In genomic region chr2:150046211-150046610, GRCh38 we compare ENCODE assay signal across 16 cellular contexts.
A peak's percentile ranks its signal among the peaks of the same experiment; 100 is the strongest.
DNase-seq lines count a peak whose midpoint lies in the region; ATAC-seq and TF ChIP-seq lines count a peak whose summit lies in the region.
"Had no signal": no experiment of that assay in that cellular context is flagged by ENCODE, and none has a peak within 500 bp of the region (broad histone marks: within the 10 kb centered on the region; RNA-seq: fewer than 3 reads in every experiment).

No MANE protein-coding gene starts in this region.

- H3K27ac ChIP-seq in RWPE2 (ENCODE audit: poor library complexity, severe bottlenecking): no peak overlapping the region
- peak overlapping the region; percentile 0 for H3K27ac ChIP-seq in trophoblast cell (ENCODE audit: low read depth, low read length)
- H3K27ac ChIP-seq: BLaER1, PC-9, upper lobe of left lung had no signal

- no peak overlapping the region for H4K91ac ChIP-seq in trophoblast cell (ENCODE audit: low read depth, low read length)

- no peak overlapping the region for H3K14ac ChIP-seq in trophoblast cell (ENCODE audit: low read length)

- ATAC-seq in RWPE2 (ENCODE audit: low read depth): peak; percentile 25; the same call in 1 of the 3 replicates
- ATAC-seq: mucosa of descending colon had no signal

- H3K27me3 ChIP-seq in RWPE2 (ENCODE audit: insufficient read depth, poor library complexity, severe bottlenecking) (no peaks in the 10 kb centered on the region), trophoblast cell (ENCODE audit: insufficient read depth, low read length) (no peaks in the 10 kb centered on the region)
- H3K27me3 ChIP-seq: BLaER1, upper lobe of left lung had no signal

- no peak overlapping the region for H3K23ac ChIP-seq in trophoblast cell (ENCODE audit: low read length)

- H3K79me1 ChIP-seq in trophoblast cell (ENCODE audit: low read length): no peaks in the 10 kb centered on the region

- H4K12ac ChIP-seq in trophoblast cell (ENCODE audit: low read depth, low read length): no peak overlapping the region

- H2BK12ac ChIP-seq in trophoblast cell (ENCODE audit: low read length): no peak overlapping the region

- H3K4me3 ChIP-seq in RWPE2 (ENCODE audit: severe bottlenecking) (no peak overlapping the region), trophoblast cell (ENCODE audit: low read depth, low read length) (no peak overlapping the region)
- H3K4me3 ChIP-seq: BLaER1, mucosa of descending colon, PC-9, upper lobe of left lung had no signal

- H4K8ac ChIP-seq in trophoblast cell (ENCODE audit: low read depth, low read length): no peak overlapping the region

- peaks cover 15% of the 10 kb centered on the region for H3K4me1 ChIP-seq in RWPE2 (ENCODE audit: insufficient read depth, poor library complexity, severe bottlenecking)
- peaks cover 3 to 4% of the 10 kb centered on the region in 2 experiments for H3K4me1 ChIP-seq in trophoblast cell (ENCODE audit: control insufficient read depth in 1 of 2, insufficient read depth in 2 of 2, low read length in 2 of 2)
- H3K4me1 ChIP-seq: BLaER1 had no signal

- no peak overlapping the region for H2BK5ac ChIP-seq in trophoblast cell (ENCODE audit: low read depth, low read length, poor library complexity)

- no peak overlapping the region for H3K4me2 ChIP-seq in trophoblast cell (ENCODE audit: low read length)
- H3K4me2 ChIP-seq: BLaER1, PC-9 had no signal

- no peak overlapping the region for H2AK5ac ChIP-seq in trophoblast cell (ENCODE audit: low read length)

- no peak overlapping the region for H3K18ac ChIP-seq in trophoblast cell (ENCODE audit: low read length)

- no CpG with 5 or more reads among the region's 5 CpGs for WGBS in trophoblast cell (ENCODE audit: extremely low coverage, insufficient coverage, insufficient read length)

- no peaks in the 10 kb centered on the region for H3K36me3 ChIP-seq in RWPE2 (ENCODE audit: low read depth)
- H3K36me3 ChIP-seq in trophoblast cell (ENCODE audit: control insufficient read depth in 1 of 2, insufficient read depth in 2 of 2, low read length in 2 of 2): no peaks in the 10 kb centered on the region
- H3K36me3 ChIP-seq: BLaER1, upper lobe of left lung had no signal

- H2AFZ ChIP-seq in trophoblast cell (ENCODE audit: insufficient read depth, low read length, poor library complexity): no peak overlapping the region
- H2AFZ ChIP-seq: PC-9 had no signal

- no peak overlapping the region for H3K4ac ChIP-seq in trophoblast cell (ENCODE audit: low read depth, low read length)

- peak; percentile 54 for DNase-seq in AG20443 (ENCODE audit: low spot score)
- no peak for DNase-seq in RWPE2 (ENCODE audit: low spot score)
- peak; percentile 38 for DNase-seq in fibroblast of gingiva (ENCODE audit: low read depth)
- peak in 1 of 2 donors; percentile 19 for DNase-seq in trophoblast cell
- DNase-seq in NCI-H2107 (lab: John Stamatoyannopoulos, UW): no peak
- DNase-seq in DMS114 treated with DMSO at 0.1 percent for 48 hours (lab: John Stamatoyannopoulos, UW; ENCODE audit: unreplicated experiment): no peak
- no peak for DNase-seq in RKO (ENCODE audit: low spot score)
- DNase-seq in NCI-H2227 (lab: John Stamatoyannopoulos, UW; ENCODE audit: unreplicated experiment): no peak
- DNase-seq: activated CD4-positive, alpha-beta T cell treated with anti-CD3 and anti-CD28 coated beads, Interleukin-2, amount 10 ng/mL, durations not matched to agents 24 days and 14 days; erythroblast; mucosa of descending colon; NCI-H1436; posterior cingulate gyrus; upper lobe of left lung had no signal

- no peak overlapping the region for H2BK120ac ChIP-seq in trophoblast cell (ENCODE audit: insufficient read depth, low read length, poor library complexity)

- H3K9ac ChIP-seq in trophoblast cell (ENCODE audit: low read length): no peak overlapping the region
- H3K9ac ChIP-seq: BLaER1 had no signal

- TF ChIP-seq CTCF in RWPE2 (IDR thresholded peaks at IDR 0.05; ENCODE audit: poor library complexity, severe bottlenecking): no peak

- H3K9me3 ChIP-seq in RWPE2 (ENCODE audit: severe bottlenecking) (no peaks in the 10 kb centered on the region), trophoblast cell (ENCODE audit: insufficient read depth, low read depth, low read length) (no peaks in the 10 kb centered on the region)
- H3K9me3 ChIP-seq: BLaER1, mucosa of descending colon, upper lobe of left lung had no signal

- no peaks in the 10 kb centered on the region for H3K79me2 ChIP-seq in trophoblast cell (ENCODE audit: control insufficient read depth, insufficient read depth, low read length, poor library complexity)

Comparison
In these comparisons a context has a peak if more than half of its experiments do, and no peak if none do; other contexts are left out.
1. DNase-seq: peak in AG20443 (single experiment) and fibroblast of gingiva (single experiment); none in RWPE2 (single experiment), NCI-H2107 (single experiment), DMS114 treated with DMSO at 0.1 percent for 48 hours (single experiment), RKO (single experiment) and NCI-H2227 (single experiment).